8 cellular contexts compared by ENCODE assay signal in the genomic region with DNA sequence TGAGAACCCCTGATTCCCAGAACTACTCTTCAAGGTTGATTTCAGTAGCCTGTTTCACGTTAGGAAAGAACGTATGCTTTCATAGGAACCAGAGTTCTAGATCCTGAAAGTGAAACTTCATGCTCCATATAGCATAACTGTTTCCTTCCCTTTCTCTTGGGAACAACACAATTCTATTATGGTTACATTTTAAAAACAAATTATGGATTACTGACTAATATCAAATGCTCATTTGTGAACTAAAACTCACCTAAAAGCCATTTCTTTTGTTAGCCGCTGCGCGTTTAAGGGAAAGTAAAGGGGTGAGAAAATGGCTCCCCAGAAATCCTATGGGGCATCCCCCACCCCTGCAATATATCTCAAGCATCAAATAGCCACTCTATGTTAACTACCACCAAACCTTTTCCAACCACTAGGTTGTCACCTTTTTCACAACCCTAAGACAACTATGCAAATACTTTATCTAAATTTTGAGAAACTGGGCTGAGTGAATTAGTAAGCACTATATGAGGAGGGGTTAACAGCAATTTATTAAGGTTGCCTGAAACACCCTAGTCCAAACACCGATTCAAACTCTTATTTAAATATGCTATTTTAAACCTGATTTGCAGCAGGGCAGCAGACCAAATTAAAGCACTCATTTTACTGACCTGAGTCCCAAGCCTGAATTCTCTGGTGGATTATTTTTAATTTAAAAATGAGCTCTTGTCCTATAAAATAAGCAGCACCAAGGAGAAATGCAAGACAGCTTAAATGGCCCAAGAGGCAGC. TPM values are rescaled to one million over a fixed set of nuclear protein-coding genes. Genes with fewer than 3 reads are reported as not detected.
DNase-seq lines count a peak whose midpoint lies in the region; ATAC-seq and TF ChIP-seq lines count a peak whose summit lies in the region.

No MANE protein-coding gene starts in this region.

- H4K20me1 ChIP-seq in BLaER1 treated with 17β-estradiol and CSF1 and Interleukin-3, amounts not matched to agents 10 nM and 100 nM, result peaks cover 14 to 72% (median 53%) of the 10 kb centered on the region in 11 experiments; a peak in 20 of 22 replicates

- 54% methylated on average over 6 of the region's 6 CpGs for WGBS in urinary bladder

- H3K36me3 ChIP-seq in BLaER1 treated with 17β-estradiol and CSF1 and Interleukin-3, amounts not matched to agents 10 nM and 100 nM, result peaks cover 0 to 40% (median 34%) of the 10 kb centered on the region in 11 experiments; a peak in 20 of 22 replicates
- H3K36me3 ChIP-seq in HUES6 (ENCODE audit: control insufficient read depth, insufficient read depth, low read length), result no peaks in the 10 kb centered on the region; the same call in 1 of the 2 replicates
- peaks cover 1% of the 10 kb centered on the region for H3K36me3 ChIP-seq in urinary bladder (ENCODE audit: insufficient read depth)
- no peaks in the 10 kb centered on the region for H3K36me3 ChIP-seq in mucosa of descending colon (ENCODE audit: low read depth)

- H3K27me3 ChIP-seq in BLaER1 treated with 17β-estradiol and CSF1 and Interleukin-3, amounts not matched to agents 10 nM and 100 nM, result no peaks in the 10 kb centered on the region
- H3K27me3 ChIP-seq in HUES6 (ENCODE audit: control insufficient read depth, insufficient read depth, low read length), result peaks cover 20% of the 10 kb centered on the region

- H3K9me3 Mint-ChIP-seq in activated naive CD8-positive, alpha-beta T cell treated with anti-CD3 and anti-CD28 coated beads, Interleukin-2, amount 50 U/mL, for 24 hours, result no peaks in the 10 kb centered on the region
- H3K9me3 Mint-ChIP-seq in memory B cell, result no peaks in the 10 kb centered on the region

- H3K27ac ChIP-seq in BLaER1 treated with 17β-estradiol and CSF1 and Interleukin-3, amounts not matched to agents 10 nM and 100 nM, result peak overlapping the region; percentile 42 to 97 (median 94); a peak in 20 of 22 replicates
- no peak overlapping the region for H3K27ac ChIP-seq in HUES6 (ENCODE audit: low read depth, low read length)
- H3K27ac ChIP-seq in urinary bladder (ENCODE audit: low read depth), result no peak overlapping the region

- intact Hi-C loops in mucosa of descending colon (cut with DNase I, micrococcal nuclease), result no loop called here

- no peak for TF ChIP-seq CTCF in mucosa of descending colon (IDR thresholded peaks at IDR 0.05)

- H3K4me1 Mint-ChIP-seq in activated naive CD8-positive, alpha-beta T cell treated with anti-CD3 and anti-CD28 coated beads, Interleukin-2, amount 50 U/mL, for 24 hours, result peaks cover 66% of the 10 kb centered on the region
- peaks cover 39% of the 10 kb centered on the region for H3K4me1 Mint-ChIP-seq in memory B cell

- peak overlapping the region; percentile 86 to 99 (median 92) for H3K4me2 ChIP-seq in BLaER1 treated with 17β-estradiol and CSF1 and Interleukin-3, amounts not matched to agents 10 nM and 100 nM

- H3K4me3 ChIP-seq in BLaER1 treated with 17β-estradiol and CSF1 and Interleukin-3, amounts not matched to agents 10 nM and 100 nM, result peak overlapping the region; percentile 74 to 99 (median 90)
- H3K4me3 ChIP-seq in HUES6 (ENCODE audit: low read depth, low read length) (peak overlapping the region; percentile 86), urinary bladder (ENCODE audit: low read depth, low read length) (peak overlapping the region; percentile 98), mucosa of descending colon (no peak overlapping the region)

- H3K9me3 ChIP-seq in BLaER1 treated with 17β-estradiol and CSF1 and Interleukin-3, amounts not matched to agents 10 nM and 100 nM (replicated peaks in 1 of 11), result peaks cover 0 to 14% (median 0%) of the 10 kb centered on the region in 11 experiments; a peak in 4 of 22 replicates
- no peaks in the 10 kb centered on the region for H3K9me3 ChIP-seq in HUES6 (ENCODE audit: control insufficient read depth, insufficient read depth, low read depth, low read length)
- H3K9me3 ChIP-seq in mucosa of descending colon, result no peaks in the 10 kb centered on the region

- ATAC-seq in GM19463 (IDR thresholded peaks at IDR 0.05; ENCODE audit: unreplicated experiment), result peak; percentile 17
- ATAC-seq in activated naive CD8-positive, alpha-beta T cell treated with anti-CD3 and anti-CD28 coated beads, Interleukin-2, amount 50 U/mL, for 24 hours, result peak; percentile 25
- peak; percentile 7 for ATAC-seq in memory B cell (ENCODE audit: low read depth)
- no peak for ATAC-seq in mucosa of descending colon

- H3K9ac ChIP-seq in BLaER1 treated with 17β-estradiol and CSF1 and Interleukin-3, amounts not matched to agents 10 nM and 100 nM, result peak overlapping the region; percentile 92 to 98 (median 94)
- no peak overlapping the region for H3K9ac ChIP-seq in HUES6 (ENCODE audit: low read length)

- no peaks in the 10 kb centered on the region for H3K27me3 Mint-ChIP-seq in activated naive CD8-positive, alpha-beta T cell treated with anti-CD3 and anti-CD28 coated beads, Interleukin-2, amount 50 U/mL, for 24 hours
- H3K27me3 Mint-ChIP-seq in memory B cell, result peaks cover 1% of the 10 kb centered on the region

- peaks cover 66% of the 10 kb centered on the region for H3K36me3 Mint-ChIP-seq in activated naive CD8-positive, alpha-beta T cell treated with anti-CD3 and anti-CD28 coated beads, Interleukin-2, amount 50 U/mL, for 24 hours (ENCODE audit: low read depth)
- H3K36me3 Mint-ChIP-seq in memory B cell, result no peaks in the 10 kb centered on the region

- peak overlapping the region; percentile 92 for H3K27ac Mint-ChIP-seq in activated naive CD8-positive, alpha-beta T cell treated with anti-CD3 and anti-CD28 coated beads, Interleukin-2, amount 50 U/mL, for 24 hours
- peak overlapping the region; percentile 92 for H3K27ac Mint-ChIP-seq in memory B cell

- peaks cover 38 to 65% (median 52%) of the 10 kb centered on the region in 10 experiments for H3K4me1 ChIP-seq in BLaER1 treated with 17β-estradiol and CSF1 and Interleukin-3, amounts not matched to agents 10 nM and 100 nM
- H3K4me1 ChIP-seq in HUES6 (ENCODE audit: control insufficient read depth, insufficient read depth, low read length), result peaks cover 32% of the 10 kb centered on the region
- H3K4me1 ChIP-seq in urinary bladder (ENCODE audit: insufficient read depth), result peaks cover 5% of the 10 kb centered on the region
- H3K4me1 ChIP-seq in mucosa of descending colon (ENCODE audit: low read depth), result peaks cover 70% of the 10 kb centered on the region

- DNase-seq in activated naive CD8-positive, alpha-beta T cell treated with anti-CD3 and anti-CD28 coated beads, Interleukin-2, amount 50 U/mL, for 24 hours, result peak; percentile 62
- DNase-seq in memory B cell (ENCODE audit: low spot score in 2 of 2) (no peak), germinal center (ENCODE audit: low spot score) (no peak), mucosa of descending colon (no peak)

- H3K4me3 Mint-ChIP-seq in activated naive CD8-positive, alpha-beta T cell treated with anti-CD3 and anti-CD28 coated beads, Interleukin-2, amount 50 U/mL, for 24 hours, result peak overlapping the region; percentile 94
- H3K4me3 Mint-ChIP-seq in memory B cell, result peak overlapping the region; percentile 73

RNA-seq across cellular contexts. Expression of gene SIAH2, which starts 2.4 kb away (rescaled TPM):
- total RNA-seq in urinary bladder, result 27.4 TPM
- polyA plus RNA-seq in urinary bladder, result 28.2 TPM
- total RNA-seq in mucosa of descending colon, result 10 to 100 TPM; 17.2 to 31.8 (median 23.5) TPM

RNA-seq across cellular contexts. Expression of gene ERICH6, which starts 56.9 kb away (rescaled TPM):
- 0.21 TPM for total RNA-seq in urinary bladder
- polyA plus RNA-seq in urinary bladder, result not detected
- total RNA-seq in mucosa of descending colon, result not detected

Comparison
In these comparisons a context has a peak if more than half of its experiments do, and no peak if none do; other contexts are left out.
1. H3K27ac ChIP-seq: peak in BLaER1 treated with 17β-estradiol and CSF1 and Interleukin-3, amounts not matched to agents 10 nM and 100 nM (11 of 11); none in HUES6 (single experiment) and urinary bladder (single experiment).